ENCODE assay signal across 9 cellular contexts in the genomic region with DNA sequence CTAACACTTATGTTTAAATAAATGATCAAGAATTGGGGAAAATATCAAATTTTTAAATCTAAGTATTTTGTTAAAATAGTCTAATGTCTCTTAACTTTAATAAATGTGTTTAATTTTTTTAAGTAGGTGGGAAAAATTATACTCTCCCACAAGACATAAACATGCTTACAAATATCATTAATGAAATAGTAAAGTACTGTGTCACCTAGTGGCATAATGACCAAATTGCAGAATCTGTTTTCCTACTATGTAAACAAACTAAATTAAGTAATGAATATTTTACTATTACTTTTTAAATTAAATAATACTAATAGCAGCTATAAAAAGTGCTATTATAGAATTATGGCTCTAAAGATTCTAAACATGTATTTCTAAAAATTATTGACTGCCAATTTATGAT. TPM values are rescaled to one million over a fixed set of nuclear protein-coding genes. Genes with fewer than 3 reads are reported as not detected.
DNase-seq lines count a peak whose midpoint lies in the region; ATAC-seq, FAIRE-seq and TF ChIP-seq lines count a peak whose summit lies in the region.
"Had no signal": no experiment of that assay in that cellular context is flagged by ENCODE, and none has a peak within 500 bp of the region (broad histone marks: within the 10 kb centered on the region; RNA-seq: fewer than 3 reads in every experiment).

No MANE protein-coding gene starts in this region.

- peaks cover 88% of the 10 kb centered on the region for H3K36me3 Mint-ChIP-seq in brain
- peaks cover 36% of the 10 kb centered on the region for H3K36me3 Mint-ChIP-seq in neural crest cell (ENCODE audit: low read depth)
- peaks cover 30% of the 10 kb centered on the region for H3K36me3 Mint-ChIP-seq in activated CD8-positive, alpha-beta memory T cell treated with anti-CD3 and anti-CD28 coated beads, Interleukin-2, amount 10 ng/mL, durations not matched to agents 7 days and 5 days

- H3K9me3 Mint-ChIP-seq in brain (peaks cover 22 to 50% (median 34%) of the 10 kb centered on the region in 5 experiments), neural crest cell (peaks cover 8% of the 10 kb centered on the region)
- H3K9me3 Mint-ChIP-seq in activated CD8-positive, alpha-beta memory T cell treated with anti-CD3 and anti-CD28 coated beads, Interleukin-2, amount 10 ng/mL, durations not matched to agents 7 days and 5 days (ENCODE audit: low read depth), result no peaks in the 10 kb centered on the region

- TF ChIP-seq CTCF in brain (conservative IDR thresholded peaks at IDR 0.05) (peak; percentile 48 to 68), neural crest cell (conservative IDR thresholded peaks at IDR 0.05) (peak; percentile 67)

- peak; percentile 58 for ATAC-seq in HG03378 (IDR thresholded peaks at IDR 0.05; ENCODE audit: unreplicated experiment)
- no peak for ATAC-seq in GM18517 (IDR thresholded peaks at IDR 0.05; ENCODE audit: unreplicated experiment)
- ATAC-seq in activated CD8-positive, alpha-beta memory T cell treated with anti-CD3 and anti-CD28 coated beads, Interleukin-2, amount 10 ng/mL, durations not matched to agents 7 days and 5 days, result no peak

- H3K4me1 Mint-ChIP-seq in brain (peaks cover 4% of the 10 kb centered on the region), neural crest cell (no peaks in the 10 kb centered on the region)
- no peaks in the 10 kb centered on the region for H3K4me1 Mint-ChIP-seq in activated CD8-positive, alpha-beta memory T cell treated with anti-CD3 and anti-CD28 coated beads, Interleukin-2, amount 10 ng/mL, durations not matched to agents 7 days and 5 days

- H3K4me3 Mint-ChIP-seq in brain, result no peak overlapping the region
- no peak overlapping the region for H3K4me3 Mint-ChIP-seq in neural crest cell
- no peak overlapping the region for H3K4me3 Mint-ChIP-seq in activated CD8-positive, alpha-beta memory T cell treated with anti-CD3 and anti-CD28 coated beads, Interleukin-2, amount 10 ng/mL, durations not matched to agents 7 days and 5 days

- no peak for DNase-seq in neural crest cell (ENCODE audit: low read depth, low spot score)
- no peak for DNase-seq in activated CD8-positive, alpha-beta memory T cell treated with anti-CD3 and anti-CD28 coated beads, Interleukin-2, amount 10 ng/mL, durations not matched to agents 7 days and 5 days
- DNase-seq in HCEC 1CT, result no peak
- DNase-seq in cortex of kidney (lab: John Stamatoyannopoulos, UW), result no peak

- H3K27me3 Mint-ChIP-seq in brain (no peaks in the 10 kb centered on the region), neural crest cell (ENCODE audit: low read depth) (no peaks in the 10 kb centered on the region)
- H3K27me3 Mint-ChIP-seq in activated CD8-positive, alpha-beta memory T cell treated with anti-CD3 and anti-CD28 coated beads, Interleukin-2, amount 10 ng/mL, durations not matched to agents 7 days and 5 days, result no peaks in the 10 kb centered on the region

- peak; percentile 76 for FAIRE-seq in G401.6 (lab: Jason Lieb, UNC)
- FAIRE-seq: H1 had no signal

- no peak overlapping the region for H3K27ac Mint-ChIP-seq in brain
- H3K27ac Mint-ChIP-seq in neural crest cell (ENCODE audit: unreplicated experiment), result no peak overlapping the region
- no peak overlapping the region for H3K27ac Mint-ChIP-seq in activated CD8-positive, alpha-beta memory T cell treated with anti-CD3 and anti-CD28 coated beads, Interleukin-2, amount 10 ng/mL, durations not matched to agents 7 days and 5 days

- CTCF ChIA-PET in activated CD8-positive, alpha-beta memory T cell treated with anti-CD3 and anti-CD28 coated beads, Interleukin-2, amount 10 ng/mL, durations not matched to agents 7 days and 5 days (lab: Charles Lee), result interaction anchor here (1.6 kb wide), 1 partner anchor 36 kb away, joined by 3 read pairs; no protein-coding TSS in a partner anchor

RNA-seq across cellular contexts. Expression of gene CHAC2, which starts 52.0 kb away (rescaled TPM):
- 1.4 TPM for polyA plus RNA-seq in brain (ENCODE audit: insufficient read depth, low read depth, low replicate concordance)
- total RNA-seq in neural crest cell, result 7.8 and 7.9 TPM in 2 replicates
- total RNA-seq in activated CD8-positive, alpha-beta memory T cell treated with anti-CD3 and anti-CD28 coated beads, Interleukin-2, amount 10 ng/mL, durations not matched to agents 7 days and 5 days, result 10 to 100 TPM; 13.3 to 21.9 TPM
